ENCODE assay signal across 27 cellular contexts in the genomic region with DNA sequence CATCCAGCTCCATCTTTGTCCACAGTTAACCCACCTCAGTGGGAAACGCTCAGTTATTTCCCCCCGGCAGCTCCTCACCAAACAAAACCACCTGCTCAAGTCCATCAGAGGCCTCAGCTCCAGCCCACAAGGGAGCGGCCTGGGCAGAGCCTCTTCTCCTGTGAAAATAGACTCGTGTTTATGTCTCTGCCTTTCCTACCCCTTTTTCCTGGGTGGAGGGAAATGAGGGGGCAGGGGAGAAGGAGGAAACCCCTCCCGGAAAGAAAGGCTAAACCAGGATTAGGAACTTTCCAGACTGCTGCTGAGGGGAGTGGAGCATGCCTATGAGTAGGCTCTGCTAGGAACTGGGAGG.
"Had no signal": no experiment of that assay in that cellular context is flagged by ENCODE, and none has a peak within 500 bp of the region (broad histone marks: within the 10 kb centered on the region; RNA-seq: fewer than 3 reads in every experiment).

No MANE protein-coding gene starts in this region.

- H3K4me3 ChIP-seq: heart right ventricle, hepatocyte, left ventricle myocardium inferior, lung, mucosa of descending colon, pancreas, prostate gland, smooth muscle cell, tibial nerve, uterus had no signal

- H3K4me3 Mint-ChIP-seq: naive B cell; natural killer cell; stimulated activated memory B cell treated with anti-CD40 and anti-IgM and Interleukin-4, amounts not matched to agents 10 μg/mL and 1 μg/mL and 100 μg/mL, for 72 hours; stimulated activated naive CD8-positive, alpha-beta T cell treated with anti-CD3 and anti-CD28 coated beads, Interleukin-15, amount 100 ng/mL, for 72 hours; type B pancreatic cell had no signal

- H3K27ac Mint-ChIP-seq: naive B cell; natural killer cell; stimulated activated memory B cell treated with anti-CD40 and anti-IgM and Interleukin-4, amounts not matched to agents 10 μg/mL and 1 μg/mL and 100 μg/mL, for 72 hours; stimulated activated naive CD8-positive, alpha-beta T cell treated with anti-CD3 and anti-CD28 coated beads, Interleukin-15, amount 100 ng/mL, for 72 hours; type B pancreatic cell had no signal

- ATAC-seq: heart right ventricle; mucosa of descending colon; natural killer cell; pancreas; right cardiac atrium; sciatic nerve; stimulated activated memory B cell treated with anti-CD40 and anti-IgM and Interleukin-4, amounts not matched to agents 10 μg/mL and 1 μg/mL and 100 μg/mL, for 72 hours; stimulated activated naive CD8-positive, alpha-beta T cell treated with anti-CD3 and anti-CD28 coated beads, Interleukin-15, amount 100 ng/mL, for 72 hours had no signal

- H3K9me3 ChIP-seq: heart right ventricle, left ventricle myocardium inferior, mucosa of descending colon, pancreas, prostate gland, tibial nerve, uterus had no signal

- FAIRE-seq: pancreas had no signal

- H3K36me3 ChIP-seq: heart right ventricle, left ventricle myocardium inferior, pancreas, prostate gland, tibial nerve, uterus had no signal

- H3K36me3 Mint-ChIP-seq: naive B cell; natural killer cell; stimulated activated memory B cell treated with anti-CD40 and anti-IgM and Interleukin-4, amounts not matched to agents 10 μg/mL and 1 μg/mL and 100 μg/mL, for 72 hours; type B pancreatic cell had no signal

- H3K4me2 ChIP-seq: hepatocyte, smooth muscle cell had no signal

- H3K4me1 ChIP-seq: left ventricle myocardium inferior, pancreas, prostate gland had no signal

- H3K27ac ChIP-seq: heart right ventricle, hepatocyte, left ventricle myocardium inferior, pancreas, prostate gland, tibial nerve, uterus had no signal

- H3K9me3 Mint-ChIP-seq: naive B cell; natural killer cell; stimulated activated memory B cell treated with anti-CD40 and anti-IgM and Interleukin-4, amounts not matched to agents 10 μg/mL and 1 μg/mL and 100 μg/mL, for 72 hours; stimulated activated naive CD8-positive, alpha-beta T cell treated with anti-CD3 and anti-CD28 coated beads, Interleukin-15, amount 100 ng/mL, for 72 hours; type B pancreatic cell had no signal

- H2AFZ ChIP-seq: hepatocyte had no signal

- H3K79me2 ChIP-seq: hepatocyte had no signal

- DNase-seq: heart right ventricle; islet precursor cell; left ventricle myocardium inferior; mesendoderm; midbrain; mucosa of descending colon; naive B cell; natural killer cell; pancreas; retina; right cardiac atrium; stimulated activated CD4-positive, alpha-beta T cell treated with anti-CD3 and anti-CD28 coated beads, Interleukin-1b, Interleukin-23, amount 100 ng/mL, for 48 hours; stimulated activated CD4-positive, alpha-beta T cell treated with anti-CD3 and anti-CD28 coated beads, Interleukin-2, amount 100 ng/mL, for 48 hours; stimulated activated CD4-positive, alpha-beta T cell treated with anti-CD3 and anti-CD28 coated beads, Interleukin-4, amount 100 ng/mL, for 4 hours; stimulated activated CD8-positive, alpha-beta memory T cell treated with anti-CD3 and anti-CD28 coated beads, Interleukin-4, amount 100 ng/mL, for 48 hours; stimulated activated naive CD4-positive, alpha-beta T cell treated with Interleukin-2 at 50 U/mL for 16 hours; stimulated activated naive CD8-positive, alpha-beta T cell treated with anti-CD3 and anti-CD28 coated beads, Interleukin-15, amount 100 ng/mL, for 72 hours; substantia nigra; uterus had no signal
